Comparison of ENCODE assay signal across 1 cellular context in genomic region chr18:23690505-23691068, GRCh38.
TF ChIP-seq lines count a peak whose summit lies in the region.

No MANE protein-coding gene starts in this region.

TF ChIP-seq in HEK293, 187 proteins besides CTCF, POLR2A, EP300 and RAD21 (continued from another document):
- TF ChIP-seq ZNF16 (tag by site-specific recombination; IDR thresholded peaks at IDR 0.05; ENCODE audit: low read depth) (no peak), GFI1B (tag by site-specific recombination; IDR thresholded peaks at IDR 0.05) (0 out of 2 replicates have a peak, but pooled peaks have one; percentile 24), YY1 (tag by site-specific recombination; IDR thresholded peaks at IDR 0.05) (no peak), ZBTB6 (tag by site-specific recombination; IDR thresholded peaks at IDR 0.05) (no peak), ZFP37 (tag by site-specific recombination; IDR thresholded peaks at IDR 0.05) (no peak), ZNF404 (tag by site-specific recombination; IDR thresholded peaks at IDR 0.05) (0 out of 2 replicates have a peak, but pooled peaks have one; percentile 35), KLF8 (tag by site-specific recombination; IDR thresholded peaks at IDR 0.05) (no peak), YY2 (tag by site-specific recombination; IDR thresholded peaks at IDR 0.05) (no peak), ZNF580 (tag by site-specific recombination; IDR thresholded peaks at IDR 0.05) (0 out of 2 replicates have a peak, but pooled peaks have one; percentile 46), ZNF610 (tag by site-specific recombination; IDR thresholded peaks at IDR 0.05; ENCODE audit: borderline replicate concordance) (no peak), ZNF792 (tag by site-specific recombination; IDR thresholded peaks at IDR 0.05) (no peak), KLF1 (tag by site-specific recombination; IDR thresholded peaks at IDR 0.05) (0 out of 2 replicates have a peak, but pooled peaks have one; percentile 9), ZBTB44 (tag by site-specific recombination; IDR thresholded peaks at IDR 0.05) (peak; percentile 72; the same call in 1 of the 2 replicates), ZNF561 (tag by site-specific recombination; IDR thresholded peaks at IDR 0.05; ENCODE audit: borderline replicate concordance) (no peak), ZNF692 (tag by site-specific recombination; IDR thresholded peaks at IDR 0.05) (no peak), ZBTB17 (tag by site-specific recombination; IDR thresholded peaks at IDR 0.05) (peak; percentile 59), ZSCAN23 (tag by site-specific recombination; IDR thresholded peaks at IDR 0.05) (no peak), ZNF639 (tag by site-specific recombination; IDR thresholded peaks at IDR 0.05) (no peak), ZXDB (tag by site-specific recombination; IDR thresholded peaks at IDR 0.05) (peak; percentile 61; the same call in 1 of the 2 replicates), IKZF3 (tag by site-specific recombination; IDR thresholded peaks at IDR 0.05) (no peak), ZNF266 (tag by site-specific recombination; IDR thresholded peaks at IDR 0.05; ENCODE audit: low read depth) (peak; percentile 99), HIC1 (tag by site-specific recombination; IDR thresholded peaks at IDR 0.05) (0 out of 2 replicates have a peak, but pooled peaks have one; percentile 8), ZNF211 (tag by site-specific recombination; IDR thresholded peaks at IDR 0.05; ENCODE audit: low read depth) (no peak), ZNF19 (tag by site-specific recombination; IDR thresholded peaks at IDR 0.05; ENCODE audit: low read depth) (0 out of 2 replicates have a peak, but pooled peaks have one; percentile 27), ZNF623 (tag by site-specific recombination; IDR thresholded peaks at IDR 0.05) (peak; percentile 66), ZNF140 (tag by site-specific recombination; IDR thresholded peaks at IDR 0.05) (peak; percentile 45; the same call in 1 of the 2 replicates), ZBTB11 (tag by site-specific recombination; conservative IDR thresholded peaks at IDR 0.05; ENCODE audit: low read depth) (peak; percentile 56), ZNF585B (tag by site-specific recombination; IDR thresholded peaks at IDR 0.05) (no peak)
TF ChIP-seq in HEK293: peak in this region for 18.
